ENCODE assay signal across 8 cellular contexts in genomic region chr1:176517484-176517883, GRCh38. TPM values are rescaled to one million over a fixed set of nuclear protein-coding genes. Genes with fewer than 3 reads are reported as not detected.
DNase-seq lines count a peak whose midpoint lies in the region; ATAC-seq and TF ChIP-seq lines count a peak whose summit lies in the region.

No MANE protein-coding gene starts in this region.

- no peaks in the 10 kb centered on the region for H3K36me3 Mint-ChIP-seq in brain

- peaks cover 3% of the 10 kb centered on the region for H3K27me3 Mint-ChIP-seq in brain

- H3K27ac Mint-ChIP-seq in brain, result peak overlapping the region in 4 of 5 experiments; percentile 38 to 94 (median 86)

- peak overlapping the region in 1 of 5 experiments; percentile 18 for H3K4me3 Mint-ChIP-seq in brain

- H3K9me3 Mint-ChIP-seq in brain, result peaks cover 0 to under 1% (median 0%) of the 10 kb centered on the region in 5 experiments

- DNase-seq in AG20443 (ENCODE audit: low spot score) (peak; percentile 24), NCI-H526 (lab: John Stamatoyannopoulos, UW) (no peak), AML-193 (lab: John Stamatoyannopoulos, UW) (no peak), activated gamma-delta T cell treated with Interleukin-2 at 50 U/mL for 16 hours (no peak)
- DNase-seq in activated T-cell treated with anti-CD3 and anti-CD28 coated beads, Interleukin-2, amount 50 U/mL, for 48 hours, result no peak

- ATAC-seq in GM19351 (IDR thresholded peaks at IDR 0.05; ENCODE audit: unreplicated experiment) (peak; percentile 93), HG03457 (IDR thresholded peaks at IDR 0.05; ENCODE audit: unreplicated experiment) (peak; percentile 78)

- no peak for TF ChIP-seq CTCF in brain (conservative IDR thresholded peaks at IDR 0.05)

- H3K4me1 Mint-ChIP-seq in brain, result peaks cover 26% of the 10 kb centered on the region

RNA-seq across cellular contexts. Expression of gene PAPPA2, which starts 54.5 kb away (rescaled TPM):
- polyA plus RNA-seq in brain (ENCODE audit: insufficient read depth, low read depth, low replicate concordance), result 0.53 TPM
